Comparison of ENCODE assay signal across 8 cellular contexts in the genomic region with DNA sequence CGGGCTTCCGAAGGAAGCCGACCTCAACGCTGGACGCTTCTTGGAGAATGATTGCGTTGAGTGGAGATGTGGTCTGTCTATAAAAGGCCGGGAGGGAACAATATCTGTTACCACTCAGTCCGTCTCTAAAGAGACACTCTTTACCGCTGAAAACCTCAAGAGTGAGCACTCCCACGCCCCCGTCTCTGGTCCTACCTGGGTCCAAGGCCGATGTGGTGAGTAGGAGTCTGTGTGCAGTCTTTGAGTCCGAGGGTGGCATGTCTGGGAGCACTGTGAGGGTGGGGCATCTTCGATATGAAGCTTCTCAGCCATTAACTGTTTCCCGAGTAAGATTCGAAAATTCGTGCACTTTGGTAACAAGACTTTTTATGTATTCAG. TPM values are rescaled to one million over a fixed set of nuclear protein-coding genes. Genes with fewer than 3 reads are reported as not detected.
DNase-seq lines count a peak whose midpoint lies in the region; ATAC-seq and TF ChIP-seq lines count a peak whose summit lies in the region.

No MANE protein-coding gene starts in this region.

- H3K27ac Mint-ChIP-seq in neural progenitor cell = peak overlapping the region; percentile 58

- H4K20me1 ChIP-seq in Loucy (ENCODE audit: insufficient read depth, low read length, poor library complexity, severe bottlenecking) (no peaks in the 10 kb centered on the region), neural progenitor cell (ENCODE audit: low read depth) (no peaks in the 10 kb centered on the region)

- H3K9me2 ChIP-seq in Loucy (replicated peaks; ENCODE audit: low read depth, low read length) = no peaks in the 10 kb centered on the region

- peak overlapping the region; percentile 89 for H3K4me3 Mint-ChIP-seq in neural progenitor cell

- H3K27me3 ChIP-seq in Loucy (ENCODE audit: insufficient read depth, low read length, poor library complexity, severe bottlenecking) (no peaks in the 10 kb centered on the region), neural progenitor cell (no peaks in the 10 kb centered on the region)

- H3K36me3 ChIP-seq in Loucy (ENCODE audit: insufficient read depth, low read length) (no peaks in the 10 kb centered on the region), neural progenitor cell (no peaks in the 10 kb centered on the region)

- H3K4me3 ChIP-seq in AG04449 (ENCODE audit: low read depth, low read length) (peak overlapping the region; percentile 69), Loucy (ENCODE audit: low read length, poor library complexity, severe bottlenecking) (peak overlapping the region; percentile 82), neural progenitor cell (peak overlapping the region; percentile 80)

- POLR2A ChIA-PET in AG04449 (lab: Yijun Ruan, JAX) = interaction anchor here (0.8 to 2.9 kb wide), 2 partner anchors 27 to 31 kb away, joined by 3 to 9 read pairs; a partner anchor contains a TSS

- H2AFZ ChIP-seq in Loucy (ENCODE audit: low read length) (peak overlapping the region; percentile 98), neural progenitor cell (replicated peaks) (peak overlapping the region; percentile 91)

- peak; percentile 34 for ATAC-seq in GM19025 (IDR thresholded peaks at IDR 0.05; ENCODE audit: low read depth, unreplicated experiment)

- no peak overlapping the region for H3K27ac ChIP-seq in neural progenitor cell

- H3K79me2 ChIP-seq in Loucy (ENCODE audit: insufficient read depth, low read length) (peaks cover 15% of the 10 kb centered on the region; the same call in 1 of the 2 replicates), neural progenitor cell (ENCODE audit: low read depth) (no peaks in the 10 kb centered on the region)

- DNase-seq in AG04449 (ENCODE audit: low read depth, low spot score) = no peak
- DNase-seq in activated CD8-positive, alpha-beta memory T cell treated with anti-CD3 and anti-CD28 coated beads for 48 hours (ENCODE audit: low read depth in 2 of 3, low spot score in 2 of 3) = peak in 2 of 3 experiments; percentile 6 to 9
- peak; percentile 24 for DNase-seq in fibroblast of peridontal ligament (ENCODE audit: extremely low read depth)
- DNase-seq in neural progenitor cell (ENCODE audit: low spot score) = no peak
- no peak for DNase-seq in NCI-H1436 treated with DMSO at 0.1 percent for 48 hours (lab: John Stamatoyannopoulos, UW)
- DNase-seq in SHP77 (lab: John Stamatoyannopoulos, UW) = no peak

- peak overlapping the region; percentile 77 for H3K9ac ChIP-seq in Loucy (ENCODE audit: low read depth, low read length, poor library complexity, severe bottlenecking)
- peak overlapping the region; percentile 44 for H3K9ac ChIP-seq in neural progenitor cell

- no peaks in the 10 kb centered on the region for H3F3A ChIP-seq in Loucy (ENCODE audit: low read depth)
- H3F3A ChIP-seq in neural progenitor cell (ENCODE audit: low read depth) = peaks cover 10% of the 10 kb centered on the region

- H3K4me2 ChIP-seq in Loucy (ENCODE audit: low read depth, low read length, poor library complexity, severe bottlenecking) = peak overlapping the region; percentile 86
- H3K4me2 ChIP-seq in neural progenitor cell = peak overlapping the region; percentile 90

- H3K27me3 Mint-ChIP-seq in neural progenitor cell (ENCODE audit: insufficient read depth, low read depth) = no peaks in the 10 kb centered on the region

- H3K4me1 Mint-ChIP-seq in neural progenitor cell = peaks cover 7% of the 10 kb centered on the region

- peaks cover 39% of the 10 kb centered on the region for H3K36me3 Mint-ChIP-seq in neural progenitor cell

- H3K4me1 ChIP-seq in Loucy (ENCODE audit: insufficient read depth, low read length, poor library complexity, severe bottlenecking) (peaks cover 24% of the 10 kb centered on the region), neural progenitor cell (peaks cover 9% of the 10 kb centered on the region)

- H3K9me3 Mint-ChIP-seq in neural progenitor cell = peaks cover 58% of the 10 kb centered on the region

- CTCF ChIA-PET in AG04449 (lab: Yijun Ruan, JAX) = interaction anchor here (1.0 kb wide), 1 partner anchor 55 kb away, joined by 3 read pairs; no protein-coding TSS in a partner anchor

- H3K9me3 ChIP-seq in Loucy (ENCODE audit: insufficient read depth, low read depth, low read length) = peaks cover 12% of the 10 kb centered on the region
- peaks cover 16% of the 10 kb centered on the region for H3K9me3 ChIP-seq in neural progenitor cell (ENCODE audit: low read depth)

- no peak for TF ChIP-seq CTCF in AG04449 (IDR thresholded peaks at IDR 0.05; ENCODE audit: insufficient read depth, low read length, missing control alignments)
- TF ChIP-seq CTCF in Loucy (conservative IDR thresholded peaks at IDR 0.05; ENCODE audit: low read length) = no peak
- no peak for TF ChIP-seq CTCF in neural progenitor cell (IDR thresholded peaks at IDR 0.05)

RNA-seq across cellular contexts. Expression of a gene that starts 0.6 kb away (rescaled TPM):
- total RNA-seq in neural progenitor cell (ENCODE audit: low replicate concordance) = 6.0 and 8.9 TPM in 2 replicates

RNA-seq across cellular contexts. Expression of a gene that starts 27.4 kb away (rescaled TPM):
- 11.0 and 17.1 TPM in 2 replicates for total RNA-seq in neural progenitor cell (ENCODE audit: low replicate concordance)

RNA-seq across cellular contexts. Expression of a gene that starts 30.9 kb away (rescaled TPM):
- total RNA-seq in neural progenitor cell (ENCODE audit: low replicate concordance) = 11.9 and 12.6 TPM in 2 replicates

RNA-seq across cellular contexts. Expression of a gene that starts 53.8 kb away (rescaled TPM):
- total RNA-seq in neural progenitor cell (ENCODE audit: low replicate concordance) = 5.8 and 7.6 TPM in 2 replicates

Comparison
In these comparisons a context has a peak if more than half of its experiments do, and no peak if none do; other contexts are left out.
1. DNase-seq: peak in activated CD8-positive, alpha-beta memory T cell treated with anti-CD3 and anti-CD28 coated beads for 48 hours (2 of 3) and fibroblast of peridontal ligament (single experiment); none in AG04449 (single experiment), neural progenitor cell (single experiment), NCI-H1436 treated with DMSO at 0.1 percent for 48 hours (single experiment) and SHP77 (0 of 2).
2. Peak in every context shown above with its lines, with median percentiles within 50 percentile points of each other: H3K4me3 ChIP-seq.